Comparison of ENCODE assay signal across 1 cellular context in the genomic region with DNA sequence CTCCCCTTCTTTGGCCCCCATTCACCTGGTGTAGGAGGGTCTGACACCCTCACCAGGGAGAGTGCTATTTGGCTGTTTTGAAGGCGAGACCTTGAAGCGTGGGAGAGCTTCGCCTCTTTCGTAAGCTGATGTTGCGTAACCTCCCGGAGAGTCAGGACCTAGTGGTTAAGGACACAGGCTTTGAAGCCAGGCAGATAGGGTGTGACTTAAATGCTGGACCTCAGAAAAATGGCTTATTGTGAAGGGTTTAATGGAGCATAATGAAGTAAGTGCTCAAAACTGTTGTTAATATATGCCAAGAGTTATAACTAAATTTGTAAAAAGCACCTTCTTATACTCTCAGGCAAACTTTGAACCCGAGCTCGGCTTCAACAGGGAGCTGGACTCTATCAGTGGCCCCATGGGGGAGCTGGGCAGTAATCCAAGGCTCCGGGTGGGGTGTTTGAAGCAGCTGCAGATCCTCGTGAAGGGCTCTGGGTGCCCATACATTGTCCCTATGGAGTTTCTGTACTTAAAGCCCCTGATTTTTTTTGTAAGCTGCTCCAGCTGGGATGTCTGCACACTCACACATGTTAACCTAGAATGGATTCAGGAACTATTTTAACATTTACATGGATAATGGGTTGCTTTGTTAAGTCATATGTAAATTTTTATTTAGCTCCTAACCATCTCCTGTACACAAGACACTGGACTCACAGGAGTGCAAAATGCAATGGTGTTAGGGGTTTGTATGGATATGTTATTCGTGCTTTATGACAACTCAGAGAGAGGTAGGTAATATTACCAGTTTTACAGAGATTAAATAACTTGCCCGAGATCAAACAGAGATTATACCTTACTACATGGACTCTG.
TF ChIP-seq lines count a peak whose summit lies in the region.

No MANE protein-coding gene starts in this region.

TF ChIP-seq in HepG2, 621 proteins besides CTCF, POLR2A, EP300 and RAD21 (continued from another document and continues in another):
- TF ChIP-seq, protein P1, sequence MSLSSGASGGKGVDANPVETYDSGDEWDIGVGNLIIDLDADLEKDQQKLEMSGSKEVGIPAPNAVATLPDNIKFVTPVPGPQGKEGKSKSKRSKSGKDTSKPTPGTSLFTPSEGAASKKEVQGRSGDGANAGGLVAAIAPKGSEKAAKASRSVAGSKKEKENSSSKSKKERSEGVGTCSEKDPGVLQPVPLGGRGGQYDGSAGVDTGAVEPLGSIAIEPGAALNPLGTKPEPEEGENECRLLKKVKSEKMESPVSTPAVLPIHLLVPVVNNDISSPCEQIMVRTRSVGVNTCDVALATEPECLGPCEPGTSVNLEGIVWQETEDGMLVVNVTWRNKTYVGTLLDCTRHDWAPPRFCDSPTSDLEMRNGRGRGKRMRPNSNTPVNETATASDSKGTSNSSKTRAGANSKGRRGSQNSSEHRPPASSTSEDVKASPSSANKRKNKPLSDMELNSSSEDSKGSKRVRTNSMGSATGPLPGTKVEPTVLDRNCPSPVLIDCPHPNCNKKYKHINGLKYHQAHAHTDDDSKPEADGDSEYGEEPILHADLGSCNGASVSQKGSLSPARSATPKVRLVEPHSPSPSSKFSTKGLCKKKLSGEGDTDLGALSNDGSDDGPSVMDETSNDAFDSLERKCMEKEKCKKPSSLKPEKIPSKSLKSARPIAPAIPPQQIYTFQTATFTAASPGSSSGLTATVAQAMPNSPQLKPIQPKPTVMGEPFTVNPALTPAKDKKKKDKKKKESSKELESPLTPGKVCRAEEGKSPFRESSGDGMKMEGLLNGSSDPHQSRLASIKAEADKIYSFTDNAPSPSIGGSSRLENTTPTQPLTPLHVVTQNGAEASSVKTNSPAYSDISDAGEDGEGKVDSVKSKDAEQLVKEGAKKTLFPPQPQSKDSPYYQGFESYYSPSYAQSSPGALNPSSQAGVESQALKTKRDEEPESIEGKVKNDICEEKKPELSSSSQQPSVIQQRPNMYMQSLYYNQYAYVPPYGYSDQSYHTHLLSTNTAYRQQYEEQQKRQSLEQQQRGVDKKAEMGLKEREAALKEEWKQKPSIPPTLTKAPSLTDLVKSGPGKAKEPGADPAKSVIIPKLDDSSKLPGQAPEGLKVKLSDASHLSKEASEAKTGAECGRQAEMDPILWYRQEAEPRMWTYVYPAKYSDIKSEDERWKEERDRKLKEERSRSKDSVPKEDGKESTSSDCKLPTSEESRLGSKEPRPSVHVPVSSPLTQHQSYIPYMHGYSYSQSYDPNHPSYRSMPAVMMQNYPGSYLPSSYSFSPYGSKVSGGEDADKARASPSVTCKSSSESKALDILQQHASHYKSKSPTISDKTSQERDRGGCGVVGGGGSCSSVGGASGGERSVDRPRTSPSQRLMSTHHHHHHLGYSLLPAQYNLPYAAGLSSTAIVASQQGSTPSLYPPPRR (CRISPR knock-in tag; IDR thresholded peaks at IDR 0.05; ENCODE audit: borderline replicate concordance): peak; percentile 94
- TF ChIP-seq, protein P2, sequence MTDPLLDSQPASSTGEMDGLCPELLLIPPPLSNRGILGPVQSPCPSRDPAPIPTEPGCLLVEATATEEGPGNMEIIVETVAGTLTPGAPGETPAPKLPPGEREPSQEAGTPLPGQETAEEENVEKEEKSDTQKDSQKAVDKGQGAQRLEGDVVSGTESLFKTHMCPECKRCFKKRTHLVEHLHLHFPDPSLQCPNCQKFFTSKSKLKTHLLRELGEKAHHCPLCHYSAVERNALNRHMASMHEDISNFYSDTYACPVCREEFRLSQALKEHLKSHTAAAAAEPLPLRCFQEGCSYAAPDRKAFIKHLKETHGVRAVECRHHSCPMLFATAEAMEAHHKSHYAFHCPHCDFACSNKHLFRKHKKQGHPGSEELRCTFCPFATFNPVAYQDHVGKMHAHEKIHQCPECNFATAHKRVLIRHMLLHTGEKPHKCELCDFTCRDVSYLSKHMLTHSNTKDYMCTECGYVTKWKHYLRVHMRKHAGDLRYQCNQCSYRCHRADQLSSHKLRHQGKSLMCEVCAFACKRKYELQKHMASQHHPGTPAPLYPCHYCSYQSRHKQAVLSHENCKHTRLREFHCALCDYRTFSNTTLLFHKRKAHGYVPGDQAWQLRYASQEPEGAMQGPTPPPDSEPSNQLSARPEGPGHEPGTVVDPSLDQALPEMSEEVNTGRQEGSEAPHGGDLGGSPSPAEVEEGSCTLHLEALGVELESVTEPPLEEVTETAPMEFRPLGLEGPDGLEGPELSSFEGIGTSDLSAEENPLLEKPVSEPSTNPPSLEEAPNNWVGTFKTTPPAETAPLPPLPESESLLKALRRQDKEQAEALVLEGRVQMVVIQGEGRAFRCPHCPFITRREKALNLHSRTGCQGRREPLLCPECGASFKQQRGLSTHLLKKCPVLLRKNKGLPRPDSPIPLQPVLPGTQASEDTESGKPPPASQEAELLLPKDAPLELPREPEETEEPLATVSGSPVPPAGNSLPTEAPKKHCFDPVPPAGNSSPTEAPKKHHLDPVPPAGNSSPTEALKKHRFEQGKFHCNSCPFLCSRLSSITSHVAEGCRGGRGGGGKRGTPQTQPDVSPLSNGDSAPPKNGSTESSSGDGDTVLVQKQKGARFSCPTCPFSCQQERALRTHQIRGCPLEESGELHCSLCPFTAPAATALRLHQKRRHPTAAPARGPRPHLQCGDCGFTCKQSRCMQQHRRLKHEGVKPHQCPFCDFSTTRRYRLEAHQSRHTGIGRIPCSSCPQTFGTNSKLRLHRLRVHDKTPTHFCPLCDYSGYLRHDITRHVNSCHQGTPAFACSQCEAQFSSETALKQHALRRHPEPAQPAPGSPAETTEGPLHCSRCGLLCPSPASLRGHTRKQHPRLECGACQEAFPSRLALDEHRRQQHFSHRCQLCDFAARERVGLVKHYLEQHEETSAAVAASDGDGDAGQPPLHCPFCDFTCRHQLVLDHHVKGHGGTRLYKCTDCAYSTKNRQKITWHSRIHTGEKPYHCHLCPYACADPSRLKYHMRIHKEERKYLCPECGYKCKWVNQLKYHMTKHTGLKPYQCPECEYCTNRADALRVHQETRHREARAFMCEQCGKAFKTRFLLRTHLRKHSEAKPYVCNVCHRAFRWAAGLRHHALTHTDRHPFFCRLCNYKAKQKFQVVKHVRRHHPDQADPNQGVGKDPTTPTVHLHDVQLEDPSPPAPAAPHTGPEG (CRISPR knock-in tag; IDR thresholded peaks at IDR 0.05): no peak
- TF ChIP-seq SIN3B (IDR thresholded peaks at IDR 0.05; ENCODE audit: low read length): no peak
- TF ChIP-seq, protein P3, sequence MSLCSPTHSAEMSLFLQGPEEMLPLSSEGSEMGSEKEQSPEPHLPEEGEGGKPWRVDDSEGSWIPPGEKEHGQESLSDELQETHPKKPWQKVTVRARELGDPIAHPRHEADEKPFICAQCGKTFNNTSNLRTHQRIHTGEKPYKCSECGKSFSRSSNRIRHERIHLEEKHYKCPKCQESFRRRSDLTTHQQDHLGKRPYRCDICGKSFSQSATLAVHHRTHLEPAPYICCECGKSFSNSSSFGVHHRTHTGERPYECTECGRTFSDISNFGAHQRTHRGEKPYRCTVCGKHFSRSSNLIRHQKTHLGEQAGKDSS (CRISPR knock-in tag; IDR thresholded peaks at IDR 0.05; ENCODE audit: borderline replicate concordance, low read depth): peak; percentile 81; the same call in 1 of the 2 replicates
- TF ChIP-seq, protein P4, sequence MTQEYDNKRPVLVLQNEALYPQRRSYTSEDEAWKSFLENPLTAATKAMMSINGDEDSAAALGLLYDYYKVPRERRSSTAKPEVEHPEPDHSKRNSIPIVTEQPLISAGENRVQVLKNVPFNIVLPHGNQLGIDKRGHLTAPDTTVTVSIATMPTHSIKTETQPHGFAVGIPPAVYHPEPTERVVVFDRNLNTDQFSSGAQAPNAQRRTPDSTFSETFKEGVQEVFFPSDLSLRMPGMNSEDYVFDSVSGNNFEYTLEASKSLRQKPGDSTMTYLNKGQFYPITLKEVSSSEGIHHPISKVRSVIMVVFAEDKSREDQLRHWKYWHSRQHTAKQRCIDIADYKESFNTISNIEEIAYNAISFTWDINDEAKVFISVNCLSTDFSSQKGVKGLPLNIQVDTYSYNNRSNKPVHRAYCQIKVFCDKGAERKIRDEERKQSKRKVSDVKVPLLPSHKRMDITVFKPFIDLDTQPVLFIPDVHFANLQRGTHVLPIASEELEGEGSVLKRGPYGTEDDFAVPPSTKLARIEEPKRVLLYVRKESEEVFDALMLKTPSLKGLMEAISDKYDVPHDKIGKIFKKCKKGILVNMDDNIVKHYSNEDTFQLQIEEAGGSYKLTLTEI (CRISPR knock-in tag; conservative IDR thresholded peaks at IDR 0.05): no peak
- TF ChIP-seq KLF9 (CRISPR knock-in tag; IDR thresholded peaks at IDR 0.05; ENCODE audit: low read depth): peak; percentile 78; the same call in 1 of the 2 replicates
- peak; percentile 94; the same call in 1 of the 2 replicates for TF ChIP-seq TRIM24 (CRISPR knock-in tag; IDR thresholded peaks at IDR 0.05)
- TF ChIP-seq, protein P5, sequence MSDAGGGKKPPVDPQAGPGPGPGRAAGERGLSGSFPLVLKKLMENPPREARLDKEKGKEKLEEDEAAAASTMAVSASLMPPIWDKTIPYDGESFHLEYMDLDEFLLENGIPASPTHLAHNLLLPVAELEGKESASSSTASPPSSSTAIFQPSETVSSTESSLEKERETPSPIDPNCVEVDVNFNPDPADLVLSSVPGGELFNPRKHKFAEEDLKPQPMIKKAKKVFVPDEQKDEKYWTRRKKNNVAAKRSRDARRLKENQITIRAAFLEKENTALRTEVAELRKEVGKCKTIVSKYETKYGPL (CRISPR knock-in tag; IDR thresholded peaks at IDR 0.05): peak; percentile 96; the same call in 1 of the 2 replicates
- TF ChIP-seq SMAD1 (CRISPR knock-in tag; IDR thresholded peaks at IDR 0.05; ENCODE audit: borderline replicate concordance, low read depth): peak; percentile 87; the same call in 1 of the 2 replicates
- TF ChIP-seq, protein P6, sequence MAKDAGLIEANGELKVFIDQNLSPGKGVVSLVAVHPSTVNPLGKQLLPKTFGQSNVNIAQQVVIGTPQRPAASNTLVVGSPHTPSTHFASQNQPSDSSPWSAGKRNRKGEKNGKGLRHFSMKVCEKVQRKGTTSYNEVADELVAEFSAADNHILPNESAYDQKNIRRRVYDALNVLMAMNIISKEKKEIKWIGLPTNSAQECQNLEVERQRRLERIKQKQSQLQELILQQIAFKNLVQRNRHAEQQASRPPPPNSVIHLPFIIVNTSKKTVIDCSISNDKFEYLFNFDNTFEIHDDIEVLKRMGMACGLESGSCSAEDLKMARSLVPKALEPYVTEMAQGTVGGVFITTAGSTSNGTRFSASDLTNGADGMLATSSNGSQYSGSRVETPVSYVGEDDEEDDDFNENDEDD (CRISPR knock-in tag; IDR thresholded peaks at IDR 0.05; ENCODE audit: borderline replicate concordance): peak; percentile 60; the same call in 1 of the 2 replicates
- peak; percentile 93; the same call in 1 of the 2 replicates for TF ChIP-seq ZNF292 (CRISPR knock-in tag; IDR thresholded peaks at IDR 0.05; ENCODE audit: borderline replicate concordance, low read depth)
- no peak for TF ChIP-seq ZNF879 (CRISPR knock-in tag; IDR thresholded peaks at IDR 0.05)
- TF ChIP-seq THYN1 (CRISPR knock-in tag; IDR thresholded peaks at IDR 0.05; ENCODE audit: borderline replicate concordance, low read depth): no peak
- TF ChIP-seq, protein P7, sequence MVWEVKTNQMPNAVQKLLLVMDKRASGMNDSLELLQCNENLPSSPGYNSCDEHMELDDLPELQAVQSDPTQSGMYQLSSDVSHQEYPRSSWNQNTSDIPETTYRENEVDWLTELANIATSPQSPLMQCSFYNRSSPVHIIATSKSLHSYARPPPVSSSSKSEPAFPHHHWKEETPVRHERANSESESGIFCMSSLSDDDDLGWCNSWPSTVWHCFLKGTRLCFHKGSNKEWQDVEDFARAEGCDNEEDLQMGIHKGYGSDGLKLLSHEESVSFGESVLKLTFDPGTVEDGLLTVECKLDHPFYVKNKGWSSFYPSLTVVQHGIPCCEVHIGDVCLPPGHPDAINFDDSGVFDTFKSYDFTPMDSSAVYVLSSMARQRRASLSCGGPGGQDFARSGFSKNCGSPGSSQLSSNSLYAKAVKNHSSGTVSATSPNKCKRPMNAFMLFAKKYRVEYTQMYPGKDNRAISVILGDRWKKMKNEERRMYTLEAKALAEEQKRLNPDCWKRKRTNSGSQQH (CRISPR knock-in tag; IDR thresholded peaks at IDR 0.05; ENCODE audit: low read depth): peak; percentile 93; the same call in 1 of the 2 replicates
- no peak for TF ChIP-seq ZKSCAN5 (CRISPR knock-in tag; IDR thresholded peaks at IDR 0.05)
- TF ChIP-seq KLF13 (CRISPR knock-in tag; IDR thresholded peaks at IDR 0.05): no peak
- TF ChIP-seq, protein P8, sequence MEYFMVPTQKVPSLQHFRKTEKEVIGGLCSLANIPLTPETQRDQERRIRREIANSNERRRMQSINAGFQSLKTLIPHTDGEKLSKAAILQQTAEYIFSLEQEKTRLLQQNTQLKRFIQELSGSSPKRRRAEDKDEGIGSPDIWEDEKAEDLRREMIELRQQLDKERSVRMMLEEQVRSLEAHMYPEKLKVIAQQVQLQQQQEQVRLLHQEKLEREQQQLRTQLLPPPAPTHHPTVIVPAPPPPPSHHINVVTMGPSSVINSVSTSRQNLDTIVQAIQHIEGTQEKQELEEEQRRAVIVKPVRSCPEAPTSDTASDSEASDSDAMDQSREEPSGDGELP (IDR thresholded peaks at IDR 0.05; ENCODE audit: borderline replicate concordance, low read depth): peak; percentile 86; the same call in 1 of the 2 replicates
- peak; percentile 80; the same call in 1 of the 2 replicates for TF ChIP-seq MEIS2 (CRISPR knock-in tag; IDR thresholded peaks at IDR 0.05)
- TF ChIP-seq, protein P9, sequence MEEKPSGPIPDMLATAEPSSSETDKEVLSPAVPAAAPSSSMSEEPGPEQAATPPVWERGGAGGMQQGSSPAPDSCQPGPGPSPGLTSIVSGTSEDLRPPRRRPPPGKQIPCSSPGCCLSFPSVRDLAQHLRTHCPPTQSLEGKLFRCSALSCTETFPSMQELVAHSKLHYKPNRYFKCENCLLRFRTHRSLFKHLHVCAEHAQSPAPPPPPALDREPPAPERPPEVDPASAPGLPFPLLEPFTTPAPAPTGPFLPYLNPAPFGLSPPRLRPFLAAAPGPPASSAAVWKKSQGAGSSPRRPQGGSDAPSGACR (CRISPR knock-in tag; IDR thresholded peaks at IDR 0.05): peak; percentile 91; the same call in 1 of the 2 replicates
- peak; percentile 82 for TF ChIP-seq ZEB1 (IDR thresholded peaks at IDR 0.05; ENCODE audit: insufficient replicate concordance, low read depth)
- no peak for TF ChIP-seq ZBTB1 (CRISPR knock-in tag; IDR thresholded peaks at IDR 0.05; ENCODE audit: borderline replicate concordance)
- TF ChIP-seq, protein P10, sequence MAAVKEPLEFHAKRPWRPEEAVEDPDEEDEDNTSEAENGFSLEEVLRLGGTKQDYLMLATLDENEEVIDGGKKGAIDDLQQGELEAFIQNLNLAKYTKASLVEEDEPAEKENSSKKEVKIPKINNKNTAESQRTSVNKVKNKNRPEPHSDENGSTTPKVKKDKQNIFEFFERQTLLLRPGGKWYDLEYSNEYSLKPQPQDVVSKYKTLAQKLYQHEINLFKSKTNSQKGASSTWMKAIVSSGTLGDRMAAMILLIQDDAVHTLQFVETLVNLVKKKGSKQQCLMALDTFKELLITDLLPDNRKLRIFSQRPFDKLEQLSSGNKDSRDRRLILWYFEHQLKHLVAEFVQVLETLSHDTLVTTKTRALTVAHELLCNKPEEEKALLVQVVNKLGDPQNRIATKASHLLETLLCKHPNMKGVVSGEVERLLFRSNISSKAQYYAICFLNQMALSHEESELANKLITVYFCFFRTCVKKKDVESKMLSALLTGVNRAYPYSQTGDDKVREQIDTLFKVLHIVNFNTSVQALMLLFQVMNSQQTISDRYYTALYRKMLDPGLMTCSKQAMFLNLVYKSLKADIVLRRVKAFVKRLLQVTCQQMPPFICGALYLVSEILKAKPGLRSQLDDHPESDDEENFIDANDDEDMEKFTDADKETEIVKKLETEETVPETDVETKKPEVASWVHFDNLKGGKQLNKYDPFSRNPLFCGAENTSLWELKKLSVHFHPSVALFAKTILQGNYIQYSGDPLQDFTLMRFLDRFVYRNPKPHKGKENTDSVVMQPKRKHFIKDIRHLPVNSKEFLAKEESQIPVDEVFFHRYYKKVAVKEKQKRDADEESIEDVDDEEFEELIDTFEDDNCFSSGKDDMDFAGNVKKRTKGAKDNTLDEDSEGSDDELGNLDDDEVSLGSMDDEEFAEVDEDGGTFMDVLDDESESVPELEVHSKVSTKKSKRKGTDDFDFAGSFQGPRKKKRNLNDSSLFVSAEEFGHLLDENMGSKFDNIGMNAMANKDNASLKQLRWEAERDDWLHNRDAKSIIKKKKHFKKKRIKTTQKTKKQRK (IDR thresholded peaks at IDR 0.05; ENCODE audit: low read length): no peak
- peak; percentile 99 for TF ChIP-seq TBX2 (CRISPR knock-in tag; IDR thresholded peaks at IDR 0.05; ENCODE audit: borderline replicate concordance)
- no peak for TF ChIP-seq ZNF841 (CRISPR knock-in tag; IDR thresholded peaks at IDR 0.05; ENCODE audit: borderline replicate concordance)
